1 cellular context compared by ENCODE assay signal in genomic region chr11:22680628-22681027, GRCh38.
TF ChIP-seq lines count a peak whose summit lies in the region.

No MANE protein-coding gene starts in this region.

TF ChIP-seq in HepG2, 621 proteins besides CTCF, POLR2A, EP300 and RAD21 (continued from another document and continues in another):
- TF ChIP-seq ZHX2 (IDR thresholded peaks at IDR 0.05; ENCODE audit: low read depth) (no peak), ZHX2 (CRISPR knock-in tag; IDR thresholded peaks at IDR 0.05; ENCODE audit: borderline replicate concordance) (no peak), ZNF839 (CRISPR knock-in tag; IDR thresholded peaks at IDR 0.05; ENCODE audit: borderline replicate concordance) (no peak), PCBP1 (IDR thresholded peaks at IDR 0.05; ENCODE audit: borderline replicate concordance, low read depth, low read length) (no peak), GFI1 (CRISPR knock-in tag; IDR thresholded peaks at IDR 0.05; ENCODE audit: borderline replicate concordance) (no peak), ZBTB49 (CRISPR knock-in tag; IDR thresholded peaks at IDR 0.05; ENCODE audit: borderline replicate concordance) (no peak), ZNF780A (CRISPR knock-in tag; IDR thresholded peaks at IDR 0.05) (no peak), ZKSCAN5 (CRISPR knock-in tag; IDR thresholded peaks at IDR 0.05) (no peak), ELF3 (CRISPR knock-in tag; IDR thresholded peaks at IDR 0.05) (peak; percentile 51; the same call in 1 of the 2 replicates), HOXA5 (CRISPR knock-in tag; IDR thresholded peaks at IDR 0.05) (no peak), ZC3H4 (CRISPR knock-in tag; IDR thresholded peaks at IDR 0.05; ENCODE audit: borderline replicate concordance) (no peak), KDM6A (CRISPR knock-in tag; IDR thresholded peaks at IDR 0.05; ENCODE audit: low read depth) (0 out of 2 replicates have a peak, but pooled peaks have one; percentile 40), ATF1 (CRISPR knock-in tag; IDR thresholded peaks at IDR 0.05) (no peak; the same call in 1 of the 2 replicates), TGIF2 (CRISPR knock-in tag; IDR thresholded peaks at IDR 0.05) (no peak), CBX2 (IDR thresholded peaks at IDR 0.05; ENCODE audit: low read depth, low read length) (no peak), CBX2 (CRISPR knock-in tag; IDR thresholded peaks at IDR 0.05; ENCODE audit: low read depth) (no peak), ZNF335 (CRISPR knock-in tag; IDR thresholded peaks at IDR 0.05) (peak; percentile 44; the same call in 1 of the 2 replicates), NFATC3 (CRISPR knock-in tag; IDR thresholded peaks at IDR 0.05) (no peak), ZNF552 (CRISPR knock-in tag; IDR thresholded peaks at IDR 0.05; ENCODE audit: borderline replicate concordance) (no peak), CREM (IDR thresholded peaks at IDR 0.05) (peak; percentile 58; the same call in 1 of the 2 replicates), CREM (CRISPR knock-in tag; IDR thresholded peaks at IDR 0.05) (no peak), PHF21A (CRISPR knock-in tag; IDR thresholded peaks at IDR 0.05) (peak; percentile 42; the same call in 1 of the 2 replicates), KAT8 (CRISPR knock-in tag; IDR thresholded peaks at IDR 0.05) (no peak), MTERF4 (CRISPR knock-in tag; IDR thresholded peaks at IDR 0.05) (no peak), PBX3 (CRISPR knock-in tag; IDR thresholded peaks at IDR 0.05; ENCODE audit: borderline replicate concordance) (no peak), ZNF230 (CRISPR knock-in tag; IDR thresholded peaks at IDR 0.05) (no peak), MAZ (IDR thresholded peaks at IDR 0.05; ENCODE audit: borderline replicate concordance, low read depth, low read length) (no peak), MAZ (CRISPR knock-in tag; IDR thresholded peaks at IDR 0.05; ENCODE audit: low read depth) (no peak), ZNF430 (CRISPR knock-in tag; IDR thresholded peaks at IDR 0.05) (no peak), HNRNPH1 (optimal IDR thresholded peaks at IDR 0.05; ENCODE audit: low read depth, low read length) (no peak), ZNF331 (CRISPR knock-in tag; IDR thresholded peaks at IDR 0.05) (peak; percentile 53; the same call in 1 of the 2 replicates), ZNF607 (CRISPR knock-in tag; IDR thresholded peaks at IDR 0.05; ENCODE audit: borderline replicate concordance) (no peak), ARID5B (CRISPR knock-in tag; IDR thresholded peaks at IDR 0.05) (peak; percentile 91), PITX1 (CRISPR knock-in tag; IDR thresholded peaks at IDR 0.05) (no peak), TEAD2 (CRISPR knock-in tag; IDR thresholded peaks at IDR 0.05) (no peak), REXO4 (CRISPR knock-in tag; IDR thresholded peaks at IDR 0.05; ENCODE audit: borderline replicate concordance) (no peak), ETS1 (CRISPR knock-in tag; IDR thresholded peaks at IDR 0.05) (no peak), HMGXB4 (CRISPR knock-in tag; IDR thresholded peaks at IDR 0.05; ENCODE audit: borderline replicate concordance in 1 of 2, low read depth in 1 of 2) (no peak), E2F1 (CRISPR knock-in tag; IDR thresholded peaks at IDR 0.05) (no peak), KMT2B (CRISPR knock-in tag; IDR thresholded peaks at IDR 0.05) (peak; percentile 59; the same call in 1 of the 2 replicates), RNF219 (CRISPR knock-in tag; IDR thresholded peaks at IDR 0.05) (no peak), ZNF7 (CRISPR knock-in tag; IDR thresholded peaks at IDR 0.05) (peak; percentile 76), KLF12 (CRISPR knock-in tag; IDR thresholded peaks at IDR 0.05; ENCODE audit: borderline replicate concordance) (no peak), SP5 (CRISPR knock-in tag; IDR thresholded peaks at IDR 0.05; ENCODE audit: borderline replicate concordance, low read depth) (peak; percentile 24; the same call in 1 of the 2 replicates)
